ENCODE assay signal across 16 cellular contexts in the genomic region with DNA sequence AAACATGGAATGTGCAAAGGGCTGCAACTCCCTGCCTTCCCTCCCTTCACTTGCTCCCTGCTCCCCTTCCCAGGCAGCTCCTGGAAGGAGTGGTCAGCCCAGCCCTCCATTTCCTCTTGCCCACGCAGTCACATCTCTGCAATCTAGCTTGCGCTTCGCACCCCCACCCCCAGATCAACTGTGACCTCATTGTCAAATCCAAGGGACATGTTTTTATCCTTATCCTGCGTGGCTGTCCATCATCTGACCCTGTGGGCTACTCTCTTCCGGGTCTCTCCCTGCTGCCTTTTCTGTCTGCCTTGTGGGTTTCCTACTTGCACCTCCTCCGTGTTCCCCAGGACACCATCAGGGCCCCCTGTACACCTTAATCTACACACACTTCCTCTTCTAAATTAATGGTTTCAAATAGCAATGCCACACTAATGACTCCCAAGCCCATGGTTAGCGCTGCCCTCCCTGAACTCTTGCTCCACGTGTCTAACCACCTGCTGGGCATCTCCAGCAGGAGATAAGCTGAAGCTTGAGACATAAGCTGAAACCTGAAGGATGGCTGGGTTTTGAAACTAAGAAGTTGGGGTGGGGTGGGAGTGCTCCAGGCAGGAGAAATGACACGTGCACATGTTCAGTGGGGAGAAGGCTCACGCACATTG.
A peak's percentile ranks its signal among the peaks of the same experiment; 100 is the strongest.
DNase-seq lines count a peak whose midpoint lies in the region; FAIRE-seq and TF ChIP-seq lines count a peak whose summit lies in the region.
"Had no signal": no experiment of that assay in that cellular context is flagged by ENCODE, and none has a peak within 500 bp of the region (broad histone marks: within the 10 kb centered on the region; RNA-seq: fewer than 3 reads in every experiment).

No MANE protein-coding gene starts in this region.

- H4K20me1 ChIP-seq in keratinocyte (ENCODE audit: control insufficient read depth, extremely low read depth, insufficient read depth, low read length): no peaks in the 10 kb centered on the region

- no peak for TF ChIP-seq CTCF in keratinocyte (optimal IDR thresholded peaks at IDR 0.05 in 1 of 3, IDR thresholded peaks at IDR 0.05 in 1 of 3, conservative IDR thresholded peaks at IDR 0.05 in 1 of 3; ENCODE audit: extremely low read depth in 1 of 3, insufficient read depth in 2 of 3, low read length in 3 of 3)

- no peak overlapping the region for H2AFZ ChIP-seq in keratinocyte (ENCODE audit: control insufficient read depth, low read length)

- TF ChIP-seq RAD21 in Ishikawa (IDR thresholded peaks at IDR 0.05; ENCODE audit: low read depth): no peak

- FAIRE-seq in keratinocyte (lab: Jason Lieb, UNC): no peak

- peak overlapping the region; percentile 58 for H3K27ac ChIP-seq in keratinocyte (ENCODE audit: control insufficient read depth, insufficient read depth, low read length)
- H3K27ac ChIP-seq: body of pancreas, thoracic aorta had no signal

- peak; percentile 34 for DNase-seq in GF-D8 (lab: John Stamatoyannopoulos, UW)
- DNase-seq in UCSD-AML1 (lab: John Stamatoyannopoulos, UW; ENCODE audit: unreplicated experiment): peak; percentile 67
- no peak for DNase-seq in keratinocyte (ENCODE audit: low read depth, low spot score)
- DNase-seq in HK-2 (ENCODE audit: unreplicated experiment): no peak
- no peak for DNase-seq in ecto neural progenitor cell (ENCODE audit: low spot score)
- no peak for DNase-seq in anterior cingulate cortex (lab: John Stamatoyannopoulos, UW)
- DNase-seq in activated CD4-positive, alpha-beta T cell treated with anti-CD3 and anti-CD28 coated beads, Interleukin-2, amount 50 U/mL, for 4 hours: no peak
- DNase-seq: activated CD4-positive, alpha-beta T cell treated with anti-CD3 and anti-CD28 coated beads for 1 hour; body of pancreas; MV-4-11; naive B cell; NCI-H2171 treated with DMSO at 0.1 percent for 48 hours; SHP77 treated with DMSO at 0.1 percent for 48 hours had no signal

- TF ChIP-seq EP300 in Ishikawa (IDR thresholded peaks at IDR 0.05; ENCODE audit: borderline replicate concordance): no peak

- dilution Hi-C loops in keratinocyte (cut with MboI; ENCODE audit: extremely low pct_ligation_motif_present, low sequenced_read_pairs): no loop called here

- H3K9me3 ChIP-seq in keratinocyte (ENCODE audit: control insufficient read depth, low read depth, low read length): peaks cover 2% of the 10 kb centered on the region
- H3K9me3 ChIP-seq: body of pancreas, thoracic aorta had no signal

- no peaks in the 10 kb centered on the region for H3K36me3 ChIP-seq in keratinocyte (ENCODE audit: control insufficient read depth in 2 of 2, extremely low read depth in 1 of 2, insufficient read depth in 2 of 2, low read length in 2 of 2)
- H3K36me3 ChIP-seq: thoracic aorta had no signal

- no peak overlapping the region for H3K4me3 ChIP-seq in keratinocyte (ENCODE audit: control insufficient read depth in 2 of 3, extremely low read depth in 1 of 3, insufficient read depth in 2 of 3, low read depth in 1 of 3, low read length in 3 of 3)
- H3K4me3 ChIP-seq: body of pancreas, smooth muscle cell, thoracic aorta had no signal

- H3K4me2 ChIP-seq in keratinocyte (ENCODE audit: control insufficient read depth, extremely low read depth, insufficient read depth, low read depth, low read length): peak overlapping the region; percentile 71
- H3K4me2 ChIP-seq: smooth muscle cell had no signal

- no peaks in the 10 kb centered on the region for H3K79me2 ChIP-seq in keratinocyte (ENCODE audit: control insufficient read depth, insufficient read depth, low read length)

- H3K4me1 ChIP-seq in keratinocyte (ENCODE audit: control insufficient read depth, extremely low read depth, insufficient read depth, low read length): peaks cover 19% of the 10 kb centered on the region
- H3K4me1 ChIP-seq: body of pancreas had no signal

- H3K9ac ChIP-seq in keratinocyte (ENCODE audit: control insufficient read depth, extremely low read depth, insufficient read depth, low read length): peak overlapping the region; percentile 45

- H3K9me1 ChIP-seq in keratinocyte (ENCODE audit: control insufficient read depth, extremely low read depth, insufficient read depth, low read length): no peaks in the 10 kb centered on the region

- no peaks in the 10 kb centered on the region for H3K27me3 ChIP-seq in keratinocyte (ENCODE audit: control insufficient read depth, extremely low read depth, insufficient read depth, low read length)
- H3K27me3 ChIP-seq: body of pancreas had no signal

TF ChIP-seq in Ishikawa, 13 proteins besides CTCF, POLR2A, EP300 and RAD21:
- TF ChIP-seq, protein P1, sequence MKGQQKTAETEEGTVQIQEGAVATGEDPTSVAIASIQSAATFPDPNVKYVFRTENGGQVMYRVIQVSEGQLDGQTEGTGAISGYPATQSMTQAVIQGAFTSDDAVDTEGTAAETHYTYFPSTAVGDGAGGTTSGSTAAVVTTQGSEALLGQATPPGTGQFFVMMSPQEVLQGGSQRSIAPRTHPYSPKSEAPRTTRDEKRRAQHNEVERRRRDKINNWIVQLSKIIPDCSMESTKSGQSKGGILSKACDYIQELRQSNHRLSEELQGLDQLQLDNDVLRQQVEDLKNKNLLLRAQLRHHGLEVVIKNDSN (IDR thresholded peaks at IDR 0.05): peak; percentile 44; the same call in 1 of the 2 replicates
- TF ChIP-seq TAF1 (IDR thresholded peaks at IDR 0.05; ENCODE audit: low read depth): no peak

Comparison
In these comparisons a context has a peak if more than half of its experiments do, and no peak if none do; other contexts are left out.
1. DNase-seq: peak in GF-D8 (single experiment) and UCSD-AML1 (single experiment); none in keratinocyte (single experiment), HK-2 (single experiment), ecto neural progenitor cell (single experiment), anterior cingulate cortex (0 of 58) and activated CD4-positive, alpha-beta T cell treated with anti-CD3 and anti-CD28 coated beads, Interleukin-2, amount 50 U/mL, for 4 hours (0 of 2).